In the genomic region with DNA sequence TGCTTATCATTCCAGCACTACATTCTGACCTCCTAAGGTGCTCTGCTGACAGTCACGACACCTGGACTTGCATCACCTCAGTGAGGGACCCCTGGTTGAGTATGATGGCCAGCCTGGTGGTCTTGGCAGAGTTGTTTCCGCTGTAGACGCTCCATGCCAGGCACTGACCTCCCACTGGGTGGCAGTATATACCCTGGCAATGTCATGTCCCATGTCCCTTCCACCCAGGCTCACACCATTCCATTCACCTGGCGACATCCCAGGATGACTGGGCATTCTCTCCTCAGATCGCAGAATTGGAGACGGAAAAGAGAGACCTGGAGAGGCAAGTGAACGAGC, we compare ENCODE assay signal across 8 cellular contexts. TPM values are rescaled to one million over a fixed set of nuclear protein-coding genes. Genes with fewer than 3 reads are reported as not detected.
DNase-seq lines count a peak whose midpoint lies in the region; ATAC-seq and TF ChIP-seq lines count a peak whose summit lies in the region.

No MANE protein-coding gene starts in this region.

- H3K27me3 ChIP-seq in spleen (replicated peaks in 1 of 7), result peaks cover 0 to 3% (median 0%) of the 10 kb centered on the region in 7 donors

- H3K4me1 ChIP-seq in spleen, result peaks cover 0 to 6% (median 0%) of the 10 kb centered on the region in 6 donors

- H3K4me3 Mint-ChIP-seq in CD14-positive monocyte (no peak overlapping the region), endothelial cell (ENCODE audit: unreplicated experiment) (no peak overlapping the region)

- H3K36me3 ChIP-seq in spleen, result peaks cover 8 to 49% (median 26%) of the 10 kb centered on the region in 6 donors

- peak; percentile 46 for TF ChIP-seq CTCF in CD14-positive monocyte (IDR thresholded peaks at IDR 0.05)
- TF ChIP-seq CTCF in endothelial cell (IDR thresholded peaks at IDR 0.05; ENCODE audit: unreplicated experiment), result peak; percentile 54
- TF ChIP-seq CTCF in spleen (IDR thresholded peaks at IDR 0.05 in 8 of 11, conservative IDR thresholded peaks at IDR 0.05 in 3 of 11), result peak in 9 of 11 experiments; percentile 25 to 61 (median 41)

- H3K27ac Mint-ChIP-seq in CD14-positive monocyte (no peak overlapping the region), endothelial cell (ENCODE audit: unreplicated experiment) (no peak overlapping the region)

- 81 to 95% (median 92%) methylated on average over 6 to 7 of the region's 7 CpGs for WGBS in spleen, 5 donors

- no peak for ATAC-seq in left colon
- ATAC-seq in HG02981 (IDR thresholded peaks at IDR 0.05; ENCODE audit: unreplicated experiment), result no peak
- no peak for ATAC-seq in GM21529 (IDR thresholded peaks at IDR 0.05; ENCODE audit: unreplicated experiment)

- no peak overlapping the region for H3K27ac ChIP-seq in spleen

- H3K9me3 Mint-ChIP-seq in CD14-positive monocyte (peaks cover 0 to 2% (median 0%) of the 10 kb centered on the region in 7 donors), endothelial cell (ENCODE audit: unreplicated experiment) (no peaks in the 10 kb centered on the region)

- H3K4me3 ChIP-seq in spleen, result no peak overlapping the region

- TF ChIP-seq POLR2A in spleen (IDR thresholded peaks at IDR 0.05), result no peak

- H3K27me3 Mint-ChIP-seq in CD14-positive monocyte (ENCODE audit: low read depth in 3 of 3), result no peaks in the 10 kb centered on the region
- H3K27me3 Mint-ChIP-seq in endothelial cell (ENCODE audit: unreplicated experiment), result peaks cover 10% of the 10 kb centered on the region

- intact Hi-C loops in CD14-positive monocyte (cut with micrococcal nuclease), result no loop called here
- intact Hi-C loops in spleen (cut with DNase I; ENCODE audit: low total_unique reads), result no loop called here
- intact Hi-C loops in left colon (cut with DNase I, micrococcal nuclease), result loop anchor here in 1 of 2 donors (10.0 kb wide), 1 partner anchor 123 kb away; no protein-coding TSS in a partner anchor

- DNase-seq in CD14-positive monocyte (ENCODE audit: low spot score) (no peak), HCEC 1CT (peak; percentile 19), T-helper 9 cell (peak; percentile 10), endothelial cell (ENCODE audit: low spot score) (peak; percentile 38), spleen (no peak), left colon (no peak)

- H3K9me3 ChIP-seq in spleen, result no peaks in the 10 kb centered on the region

- peaks cover 3% of the 10 kb centered on the region for H3K4me1 Mint-ChIP-seq in CD14-positive monocyte
- H3K4me1 Mint-ChIP-seq in endothelial cell (ENCODE audit: unreplicated experiment), result peaks cover 9% of the 10 kb centered on the region

- peaks cover 24 to 32% of the 10 kb centered on the region in 2 donors for H3K36me3 Mint-ChIP-seq in CD14-positive monocyte
- H3K36me3 Mint-ChIP-seq in endothelial cell (ENCODE audit: low read depth, unreplicated experiment), result peaks cover 31% of the 10 kb centered on the region

RNA-seq across cellular contexts. Expression of gene DNALI1, which starts 5.0 kb away (rescaled TPM):
- polyA plus RNA-seq in CD14-positive monocyte, result not detected
- 13.0 TPM for total RNA-seq in endothelial cell (ENCODE audit: unreplicated experiment)
- 1 to 10 TPM in 6 of 7 donors, under 1 TPM in 1; 0.98 to 2.6 (median 1.7) TPM for total RNA-seq in spleen
- polyA plus RNA-seq in spleen, result 1 to 10 TPM; 1.2 to 2.2 (median 1.5) TPM
- 1 to 10 TPM; 3.7 to 4.5 TPM for total RNA-seq in left colon

RNA-seq across cellular contexts. Expression of gene SNIP1, which starts 7.7 kb away (rescaled TPM):
- polyA plus RNA-seq in CD14-positive monocyte, result 1 to 10 TPM; 1.6 to 3.3 TPM
- total RNA-seq in endothelial cell (ENCODE audit: unreplicated experiment), result 21.4 TPM
- total RNA-seq in spleen, result 10 to 100 TPM; 18.7 to 26.6 (median 20.7) TPM
- 1 to 10 TPM; 4.3 to 6.6 (median 6.0) TPM for polyA plus RNA-seq in spleen
- total RNA-seq in left colon, result 10 to 100 TPM; 15.1 to 15.9 TPM

RNA-seq across cellular contexts. Expression of gene GNL2, which starts 34.0 kb away (rescaled TPM):
- 10 to 100 TPM; 35.4 to 37.2 TPM for polyA plus RNA-seq in CD14-positive monocyte
- total RNA-seq in endothelial cell (ENCODE audit: unreplicated experiment), result 38.9 TPM
- total RNA-seq in spleen, result 10 to 100 TPM; 28.9 to 58.0 (median 34.8) TPM
- polyA plus RNA-seq in spleen, result 10 to 100 TPM; 31.8 to 49.2 (median 41.8) TPM
- 10 to 100 TPM; 29.9 to 35.1 TPM for total RNA-seq in left colon

RNA-seq across cellular contexts. Expression of gene MEAF6, which starts 47.2 kb away (rescaled TPM):
- polyA plus RNA-seq in CD14-positive monocyte (10 to 100 TPM; 79.2 to 99.8 TPM), spleen (10 to 100 TPM; 56.5 to 59.8 (median 57.7) TPM)
- total RNA-seq in endothelial cell (ENCODE audit: unreplicated experiment) (50.6 TPM), spleen (10 to 100 TPM; 39.5 to 69.0 (median 51.1) TPM), left colon (10 to 100 TPM; 38.1 to 41.4 TPM)

Comparison
In these comparisons a context has a peak if more than half of its experiments do, and no peak if none do; other contexts are left out.
1. DNase-seq: peak in HCEC 1CT (single experiment), T-helper 9 cell (single experiment) and endothelial cell (single experiment); none in CD14-positive monocyte (single experiment), spleen (single experiment) and left colon (0 of 2).
2. Peak in every context shown above with its lines, with median percentiles within 50 percentile points of each other: CTCF ChIP-seq.